ENCODE assay signal across 18 cellular contexts in genomic region chr16:881219-882097, GRCh38.
DNase-seq lines count a peak whose midpoint lies in the region; ATAC-seq lines count a peak whose summit lies in the region.
"Had no signal": no experiment of that assay in that cellular context is flagged by ENCODE, and none has a peak within 500 bp of the region (broad histone marks: within the 10 kb centered on the region; RNA-seq: fewer than 3 reads in every experiment).

No MANE protein-coding gene starts in this region.

- peaks cover 0 to 53% (median 5%) of the 10 kb centered on the region in 11 experiments; a peak in 9 of 22 replicates for H3K27me3 ChIP-seq in BLaER1 treated with 17β-estradiol and CSF1 and Interleukin-3, amounts not matched to agents 10 nM and 100 nM

- ATAC-seq in left colon = peak; percentile 40
- no peak for ATAC-seq in GM21423 (IDR thresholded peaks at IDR 0.05; ENCODE audit: unreplicated experiment)
- ATAC-seq: HCT116, Panc1 had no signal

- H3K4me3 ChIP-seq in BLaER1 treated with 17β-estradiol and CSF1 and Interleukin-3, amounts not matched to agents 10 nM and 100 nM = no peak overlapping the region
- no peak overlapping the region for H3K4me3 ChIP-seq in Jurkat, Clone E6-1 (ENCODE audit: low read length)

- H3K4me2 ChIP-seq in BLaER1 treated with 17β-estradiol and CSF1 and Interleukin-3, amounts not matched to agents 10 nM and 100 nM = peak overlapping the region; percentile 31 to 95 (median 77)
- H3K4me2 ChIP-seq: SK-N-SH had no signal

- H3K4me1 ChIP-seq in BLaER1 treated with 17β-estradiol and CSF1 and Interleukin-3, amounts not matched to agents 10 nM and 100 nM = peaks cover 38 to 60% (median 53%) of the 10 kb centered on the region in 10 experiments

- H3K9ac ChIP-seq in BLaER1 treated with 17β-estradiol and CSF1 and Interleukin-3, amounts not matched to agents 10 nM and 100 nM = peak overlapping the region in 1 of 11 experiments; percentile 4; a peak in 1 of 22 replicates
- H3K9ac ChIP-seq: SK-N-SH had no signal

- peaks cover 6 to 16% (median 12%) of the 10 kb centered on the region in 11 experiments; a peak in 14 of 22 replicates for H3K36me3 ChIP-seq in BLaER1 treated with 17β-estradiol and CSF1 and Interleukin-3, amounts not matched to agents 10 nM and 100 nM

- peaks cover 28 to 38% (median 32%) of the 10 kb centered on the region in 11 experiments for H3K9me3 ChIP-seq in BLaER1 treated with 17β-estradiol and CSF1 and Interleukin-3, amounts not matched to agents 10 nM and 100 nM (replicated peaks in 1 of 11)
- H3K9me3 ChIP-seq: SK-N-SH had no signal

- intact Hi-C loops in left colon (cut with DNase I, micrococcal nuclease) = no loop called here
- intact Hi-C loops in posterior vena cava (cut with DNase I) = no loop called here

- peak; percentile 61 for DNase-seq in Jurkat, Clone E6-1 (ENCODE audit: low read depth, low spot score)
- DNase-seq in left colon (peak in 1 of 2 donors; percentile 27), posterior vena cava (ENCODE audit: low spot score) (peak; percentile 52), NCI-H748 (lab: John Stamatoyannopoulos, UW; ENCODE audit: unreplicated experiment) (no peak), NCI-H2029 treated with DMSO at 0.1 percent for 48 hours (lab: John Stamatoyannopoulos, UW) (no peak)
- DNase-seq: ACHN; AML-193; CD4-positive, alpha-beta T cell; DMS53; KG1; NCI-H1048; NCI-H524; SHP77; SK-N-SH had no signal

- H3K27ac ChIP-seq in BLaER1 treated with 17β-estradiol and CSF1 and Interleukin-3, amounts not matched to agents 10 nM and 100 nM = no peak overlapping the region

- H4K20me1 ChIP-seq in BLaER1 treated with 17β-estradiol and CSF1 and Interleukin-3, amounts not matched to agents 10 nM and 100 nM = peaks cover 0 to 61% (median 24%) of the 10 kb centered on the region in 11 experiments; a peak in 17 of 22 replicates

Comparison
In these comparisons a context has a peak if more than half of its experiments do, and no peak if none do; other contexts are left out.
1. DNase-seq: peak in Jurkat, Clone E6-1 (single experiment) and posterior vena cava (single experiment); none in NCI-H748 (single experiment) and NCI-H2029 treated with DMSO at 0.1 percent for 48 hours (single experiment).